ENCODE assay signal across 13 cellular contexts in the genomic region with DNA sequence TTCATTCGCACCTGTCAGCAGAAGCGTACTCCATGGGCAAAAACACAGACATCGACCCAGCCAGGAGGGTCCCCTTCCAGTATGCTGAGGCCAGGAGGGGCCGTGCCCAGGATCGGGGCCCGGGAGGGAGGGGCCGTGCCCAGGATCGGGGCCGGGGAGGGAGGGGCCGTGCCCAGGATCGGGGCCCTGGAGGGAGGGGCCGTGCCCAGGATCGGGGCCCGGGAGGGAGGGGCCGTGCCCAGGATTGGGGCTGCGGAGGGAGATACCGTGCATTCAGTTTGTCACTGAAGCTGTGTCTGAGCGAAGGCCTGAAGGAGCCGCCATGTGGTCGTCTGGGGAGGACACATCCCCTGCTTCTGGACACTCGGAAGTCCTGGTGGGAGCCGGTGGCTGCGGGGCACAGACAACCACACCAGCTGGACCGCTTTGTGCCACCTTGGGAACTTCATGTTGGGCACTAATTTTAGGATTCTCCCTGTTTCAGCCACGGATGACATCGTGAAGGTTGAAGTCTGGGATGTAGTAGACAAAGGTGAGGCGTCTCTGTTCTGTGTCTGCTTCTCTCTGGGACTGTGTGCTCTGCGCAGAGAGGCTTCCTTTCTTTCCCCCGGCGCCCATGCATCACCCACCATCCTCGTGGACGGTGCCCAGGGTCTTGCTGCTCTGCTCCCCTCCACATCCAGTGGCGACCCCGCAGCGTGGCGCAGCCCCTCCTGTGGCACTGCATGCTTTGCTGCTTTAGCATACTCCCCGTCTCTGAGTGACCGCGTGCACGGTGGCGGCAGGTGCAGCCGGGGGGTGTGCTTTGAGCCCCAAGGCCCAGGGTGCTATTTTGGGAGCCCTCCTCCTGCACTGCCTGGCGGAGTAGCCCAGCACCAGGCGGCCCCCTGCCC.
"Had no signal": no experiment of that assay in that cellular context is flagged by ENCODE, and none has a peak within 500 bp of the region (broad histone marks: within the 10 kb centered on the region; RNA-seq: fewer than 3 reads in every experiment).

No MANE protein-coding gene starts in this region.

- H3K4me1 ChIP-seq: prostate gland had no signal

- DNase-seq: activated CD4-positive, alpha-beta T cell treated with anti-CD3 and anti-CD28 coated beads for 36 hours; activated CD4-positive, alpha-beta T cell treated with anti-CD3 and anti-CD28 coated beads, Interleukin-2, amount 50 U/mL, for 48 hours; effector memory CD8-positive, alpha-beta T cell; left colon; nephron progenitor cell; occipital lobe; stimulated activated CD4-positive, alpha-beta T cell treated with anti-CD3 and anti-CD28 coated beads, Interleukin-2, amount 100 ng/mL, for 24 hours; SW 1271; trophoblast cell had no signal

- H3K36me3 ChIP-seq: prostate gland had no signal

- ATAC-seq: activated CD4-positive, alpha-beta T cell treated with anti-CD3 and anti-CD28 coated beads for 36 hours; effector memory CD8-positive, alpha-beta T cell had no signal

- H3K27me3 ChIP-seq: cardiac muscle cell, right atrium auricular region had no signal

- H3K27ac ChIP-seq: cardiac muscle cell, prostate gland, right atrium auricular region had no signal

- H3K9me3 ChIP-seq: prostate gland, right atrium auricular region had no signal

- H3K4me3 ChIP-seq: cardiac muscle cell, lung, prostate gland, right atrium auricular region had no signal
